ENCODE assay signal across 10 cellular contexts in genomic region chr7:70775570-70776156, GRCh38.
DNase-seq lines count a peak whose midpoint lies in the region; ATAC-seq and TF ChIP-seq lines count a peak whose summit lies in the region.
"Had no signal": no experiment of that assay in that cellular context is flagged by ENCODE, and none has a peak within 500 bp of the region (broad histone marks: within the 10 kb centered on the region; RNA-seq: fewer than 3 reads in every experiment).

No MANE protein-coding gene starts in this region.

- H2BK120ac ChIP-seq in mesendoderm (ENCODE audit: low read depth, low read length) = no peak overlapping the region

- no peaks in the 10 kb centered on the region for H3K27me3 Mint-ChIP-seq in activated T-helper 17 cell treated with anti-CD3 and anti-CD28 coated beads, Interleukin-2, amount 50 U/mL, for 72 hours

- H3K9me3 ChIP-seq in MG63 = no peaks in the 10 kb centered on the region

- no peaks in the 10 kb centered on the region for H3K79me2 ChIP-seq in mesendoderm (ENCODE audit: control insufficient read depth, insufficient read depth, low read length)

- no peak overlapping the region for H3K27ac ChIP-seq in mesendoderm (ENCODE audit: low read depth, low read length)

- H2BK5ac ChIP-seq in mesendoderm (ENCODE audit: low read length) = no peak overlapping the region

- H3K27me3 ChIP-seq in mesendoderm (ENCODE audit: insufficient read depth, low read length, poor library complexity) = no peaks in the 10 kb centered on the region
- H3K27me3 ChIP-seq in MG63 = no peaks in the 10 kb centered on the region

- H3K27ac Mint-ChIP-seq in activated T-helper 17 cell treated with anti-CD3 and anti-CD28 coated beads, Interleukin-2, amount 50 U/mL, for 72 hours = peak overlapping the region; percentile 21
- H3K27ac Mint-ChIP-seq: activated naive CD8-positive, alpha-beta T cell treated with anti-CD3 and anti-CD28 coated beads, Interleukin-2, amount 10 ng/mL, durations not matched to agents 7 days and 5 days had no signal

- CTCF ChIA-PET in HEK293T (lab: Yijun Ruan, JAX) = no interaction called here

- peak overlapping the region; percentile 73 for H3K4me3 Mint-ChIP-seq in activated T-helper 17 cell treated with anti-CD3 and anti-CD28 coated beads, Interleukin-2, amount 50 U/mL, for 72 hours

- DNase-seq in GM10266 (ENCODE audit: extremely low spot score) (no peak), HEK293T (ENCODE audit: extremely low spot score) (peak; percentile 19), mesendoderm (peak; percentile 72), MG63 (no peak)
- DNase-seq in activated CD4-positive, CD25-positive, alpha-beta regulatory T cell (lab: John Stamatoyannopoulos, UW) = no peak
- DNase-seq: activated naive CD8-positive, alpha-beta T cell treated with anti-CD3 and anti-CD28 coated beads, Interleukin-2, amount 10 ng/mL, durations not matched to agents 7 days and 5 days; kidney glomerular epithelial cell had no signal

- no peak overlapping the region for H3K9ac ChIP-seq in mesendoderm (ENCODE audit: low read length)

- H3K4me3 ChIP-seq in mesendoderm (ENCODE audit: low read length) (no peak overlapping the region), MG63 (no peak overlapping the region)

- no peak overlapping the region for H2BK15ac ChIP-seq in mesendoderm (replicated peaks; ENCODE audit: low read depth)

- peaks cover 67% of the 10 kb centered on the region for H3K36me3 Mint-ChIP-seq in activated T-helper 17 cell treated with anti-CD3 and anti-CD28 coated beads, Interleukin-2, amount 50 U/mL, for 72 hours (ENCODE audit: low read depth)

- H3K79me1 ChIP-seq in mesendoderm (ENCODE audit: low read length) = no peaks in the 10 kb centered on the region

- no CpG with 5 or more reads among the region's 4 CpGs for WGBS in mesendoderm (ENCODE audit: extremely low coverage, insufficient coverage, low lambda C conversion rate)

- no peak overlapping the region for H3K4ac ChIP-seq in mesendoderm (ENCODE audit: low read depth, low read length)

- peak; percentile 15 for TF ChIP-seq CTCF in GM10266 (IDR thresholded peaks at IDR 0.05; ENCODE audit: control insufficient read depth, insufficient read depth, low read depth, missing control alignments)

- H2AK5ac ChIP-seq in mesendoderm (ENCODE audit: low read length) = no peak overlapping the region

- no peak overlapping the region for H4K8ac ChIP-seq in mesendoderm (ENCODE audit: low read depth, low read length)

- no peak overlapping the region for H3K56ac ChIP-seq in mesendoderm (ENCODE audit: low read length)

- peaks cover 40% of the 10 kb centered on the region for H3K4me1 Mint-ChIP-seq in activated T-helper 17 cell treated with anti-CD3 and anti-CD28 coated beads, Interleukin-2, amount 50 U/mL, for 72 hours

- ATAC-seq in activated T-helper 17 cell treated with anti-CD3 and anti-CD28 coated beads, Interleukin-2, amount 50 U/mL, for 72 hours (replicated peaks) = peak; percentile 18
- ATAC-seq in GM18858 (IDR thresholded peaks at IDR 0.05; ENCODE audit: unreplicated experiment) = no peak
- no peak for ATAC-seq in GM18498 (IDR thresholded peaks at IDR 0.05; ENCODE audit: unreplicated experiment)

- peaks cover 4% of the 10 kb centered on the region for H3K36me3 ChIP-seq in mesendoderm (ENCODE audit: control insufficient read depth, insufficient read depth, low read length)
- H3K36me3 ChIP-seq in MG63 = peaks cover 28% of the 10 kb centered on the region

- no peaks in the 10 kb centered on the region for H3K4me1 ChIP-seq in mesendoderm (ENCODE audit: control insufficient read depth, low read depth, low read length)

- no peak overlapping the region for H3K4me2 ChIP-seq in mesendoderm (ENCODE audit: low read length)

- no peak overlapping the region for H3K18ac ChIP-seq in mesendoderm (ENCODE audit: low read length)

- H3K23ac ChIP-seq in mesendoderm (ENCODE audit: low read length) = no peak overlapping the region

- POLR2A ChIA-PET in HEK293T (lab: Yijun Ruan, JAX) = no interaction called here

- H3K9me3 Mint-ChIP-seq in activated T-helper 17 cell treated with anti-CD3 and anti-CD28 coated beads, Interleukin-2, amount 50 U/mL, for 72 hours = no peaks in the 10 kb centered on the region
- H3K9me3 Mint-ChIP-seq: activated naive CD8-positive, alpha-beta T cell treated with anti-CD3 and anti-CD28 coated beads, Interleukin-2, amount 10 ng/mL, durations not matched to agents 7 days and 5 days had no signal

- H4K5ac ChIP-seq in mesendoderm (ENCODE audit: low read length) = no peak overlapping the region

TF ChIP-seq in HEK293T, 16 proteins besides CTCF, POLR2A, EP300 and RAD21:
- TF ChIP-seq BHLHE40 (IDR thresholded peaks at IDR 0.05; ENCODE audit: borderline replicate concordance) = no peak
- no peak for TF ChIP-seq ARNT (IDR thresholded peaks at IDR 0.05)
- no peak for TF ChIP-seq ZNF384 (IDR thresholded peaks at IDR 0.05)
- TF ChIP-seq NFRKB (IDR thresholded peaks at IDR 0.05) = no peak
- no peak for TF ChIP-seq FOXM1 (IDR thresholded peaks at IDR 0.05; ENCODE audit: borderline replicate concordance)
- no peak for TF ChIP-seq HDGF (IDR thresholded peaks at IDR 0.05; ENCODE audit: borderline replicate concordance)
- no peak for TF ChIP-seq L3MBTL2 (conservative IDR thresholded peaks at IDR 0.05)
- no peak for TF ChIP-seq FOXK2 (IDR thresholded peaks at IDR 0.05)
- TF ChIP-seq LEF1 (IDR thresholded peaks at IDR 0.05; ENCODE audit: borderline replicate concordance) = no peak
- no peak for TF ChIP-seq SP1 (IDR thresholded peaks at IDR 0.05)
- TF ChIP-seq SUZ12 (IDR thresholded peaks at IDR 0.05) = no peak
- TF ChIP-seq PKNOX1 (IDR thresholded peaks at IDR 0.05) = no peak
- no peak for TF ChIP-seq TARDBP (IDR thresholded peaks at IDR 0.05)
- TF ChIP-seq CTBP1 (IDR thresholded peaks at IDR 0.05; ENCODE audit: borderline replicate concordance) = no peak
- no peak for TF ChIP-seq ELF4 (IDR thresholded peaks at IDR 0.05)
- no peak for TF ChIP-seq FOXA1 (IDR thresholded peaks at IDR 0.05)

Comparison
In these comparisons a context has a peak if more than half of its experiments do, and no peak if none do; other contexts are left out.
1. DNase-seq: peak in HEK293T (single experiment) and mesendoderm (single experiment); none in GM10266 (single experiment), MG63 (single experiment) and activated CD4-positive, CD25-positive, alpha-beta regulatory T cell (0 of 4).